30 cellular contexts compared by ENCODE assay signal in the genomic region with DNA sequence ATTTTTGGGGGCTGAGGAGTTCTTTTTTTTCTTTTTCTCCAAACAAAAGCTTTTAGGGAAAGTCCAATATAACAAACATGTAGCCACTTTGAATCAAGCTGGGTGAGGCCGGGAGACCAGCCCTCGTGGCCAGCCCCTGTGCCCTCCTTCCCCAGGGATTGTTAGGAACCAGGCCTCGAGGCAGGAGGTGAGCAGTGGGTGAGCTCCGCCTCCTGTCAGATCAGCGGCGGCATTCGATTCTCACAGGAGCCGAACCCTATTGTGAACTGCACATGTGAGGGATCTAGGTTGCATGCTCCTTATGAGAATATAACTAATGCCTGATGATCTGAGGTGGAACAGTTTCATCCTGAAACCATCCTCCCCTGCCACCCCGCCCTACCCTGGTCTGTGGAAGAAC. TPM values are rescaled to one million over a fixed set of nuclear protein-coding genes. Genes with fewer than 3 reads are reported as not detected.
"Had no signal": no experiment of that assay in that cellular context is flagged by ENCODE, and none has a peak within 500 bp of the region (broad histone marks: within the 10 kb centered on the region; RNA-seq: fewer than 3 reads in every experiment).

No MANE protein-coding gene starts in this region.

- ATAC-seq: activated naive CD4-positive, alpha-beta T cell treated with anti-CD3 and anti-CD28 coated beads, Interleukin-2, amount 50 U/mL, for 72 hours; activated naive CD8-positive, alpha-beta T cell treated with anti-CD3 and anti-CD28 coated beads, Interleukin-2, amount 50 U/mL, for 24 hours; activated T-cell treated with anti-CD3 and anti-CD28 coated beads, Interleukin-2, amount 50 U/mL, for 4 hours; Panc1; Right ventricle myocardium inferior; T-cell had no signal

- H3K4me1 Mint-ChIP-seq: activated B cell treated with CpG ODN at 0.5 μM for 24 hours; activated CD4-positive, alpha-beta memory T cell treated with anti-CD3 and anti-CD28 coated beads, Interleukin-2, amount 10 ng/mL, durations not matched to agents 7 days and 5 days; activated CD4-positive, alpha-beta T cell treated with anti-CD3 and anti-CD28 coated beads, Interleukin-2, amount 10 ng/mL, durations not matched to agents 24 days and 14 days; activated naive CD8-positive, alpha-beta T cell treated with anti-CD3 and anti-CD28 coated beads, Interleukin-2, amount 50 U/mL, for 24 hours; brain; T-cell had no signal

- H3K27me3 Mint-ChIP-seq: activated B cell treated with CpG ODN at 0.5 μM for 24 hours; activated CD4-positive, alpha-beta memory T cell treated with anti-CD3 and anti-CD28 coated beads, Interleukin-2, amount 10 ng/mL, durations not matched to agents 7 days and 5 days; activated CD4-positive, alpha-beta T cell treated with anti-CD3 and anti-CD28 coated beads, Interleukin-2, amount 10 ng/mL, durations not matched to agents 24 days and 14 days; activated naive CD8-positive, alpha-beta T cell treated with anti-CD3 and anti-CD28 coated beads, Interleukin-2, amount 50 U/mL, for 24 hours; brain; T-cell had no signal

- DNase-seq: activated B cell treated with CpG ODN at 0.5 μM for 24 hours; activated CD4-positive, alpha-beta memory T cell treated with anti-CD3 and anti-CD28 coated beads, Interleukin-2, amount 10 ng/mL, durations not matched to agents 7 days and 5 days; activated CD4-positive, alpha-beta T cell treated with anti-CD3 and anti-CD28 coated beads for 1 hour; activated CD4-positive, alpha-beta T cell treated with anti-CD3 and anti-CD28 coated beads, Interleukin-2, amount 10 ng/mL, durations not matched to agents 24 days and 14 days; activated effector memory CD4-positive, alpha-beta T cell treated with anti-CD3 and anti-CD28 coated beads, Interleukin-2, amount 50 U/mL, for 16 hours; activated naive CD4-positive, alpha-beta T cell treated with Interleukin-2 at 50 U/mL for 16 hours; activated naive CD8-positive, alpha-beta T cell treated with anti-CD3 and anti-CD28 coated beads, Interleukin-2, amount 50 U/mL, for 24 hours; activated T-cell treated with anti-CD3 and anti-CD28 coated beads, Interleukin-2, amount 50 U/mL, for 4 hours; amygdala; MG63; MV-4-11; NCI-H1105; NCI-H1436; NCI-H1694 treated with DMSO at 0.1 percent for 48 hours; NCI-H2029 treated with DMSO at 0.1 percent for 48 hours; NCI-H510A treated with DMSO at 0.1 percent for 48 hours; NCI-H69; NK-92 treated with Interleukin-12 subunit alpha and Interleukin-12 subunit beta, amount 100 ng/mL, for 24 hours; OCI-M1; RPMI8226; T-cell; T-helper 2 cell; T1000 had no signal

- H3K9me3 ChIP-seq: MG63 had no signal

- H3K4me3 Mint-ChIP-seq: activated B cell treated with CpG ODN at 0.5 μM for 24 hours; activated CD4-positive, alpha-beta memory T cell treated with anti-CD3 and anti-CD28 coated beads, Interleukin-2, amount 10 ng/mL, durations not matched to agents 7 days and 5 days; activated CD4-positive, alpha-beta T cell treated with anti-CD3 and anti-CD28 coated beads, Interleukin-2, amount 10 ng/mL, durations not matched to agents 24 days and 14 days; activated naive CD8-positive, alpha-beta T cell treated with anti-CD3 and anti-CD28 coated beads, Interleukin-2, amount 50 U/mL, for 24 hours; activated T-cell treated with anti-CD3 and anti-CD28 coated beads, Interleukin-2, amount 50 U/mL, for 4 hours; brain; T-cell had no signal

- H3K27me3 ChIP-seq: MG63 had no signal

- H3K36me3 Mint-ChIP-seq: activated naive CD4-positive, alpha-beta T cell treated with anti-CD3 and anti-CD28 coated beads, Interleukin-2, amount 50 U/mL, for 72 hours had no signal

- H3K9ac ChIP-seq: KMS-11 had no signal

- H3K27ac Mint-ChIP-seq: activated B cell treated with CpG ODN at 0.5 μM for 24 hours; activated CD4-positive, alpha-beta memory T cell treated with anti-CD3 and anti-CD28 coated beads, Interleukin-2, amount 10 ng/mL, durations not matched to agents 7 days and 5 days; activated CD4-positive, alpha-beta T cell treated with anti-CD3 and anti-CD28 coated beads, Interleukin-2, amount 10 ng/mL, durations not matched to agents 24 days and 14 days; activated naive CD8-positive, alpha-beta T cell treated with anti-CD3 and anti-CD28 coated beads, Interleukin-2, amount 50 U/mL, for 24 hours; brain; T-cell had no signal

- H3K27ac ChIP-seq: KMS-11, SK-N-MC had no signal

- H3K9me3 Mint-ChIP-seq: activated CD4-positive, alpha-beta memory T cell treated with anti-CD3 and anti-CD28 coated beads, Interleukin-2, amount 10 ng/mL, durations not matched to agents 7 days and 5 days; activated CD4-positive, alpha-beta T cell treated with anti-CD3 and anti-CD28 coated beads, Interleukin-2, amount 10 ng/mL, durations not matched to agents 24 days and 14 days; activated naive CD4-positive, alpha-beta T cell treated with anti-CD3 and anti-CD28 coated beads, Interleukin-2, amount 50 U/mL, for 72 hours; activated naive CD8-positive, alpha-beta T cell treated with anti-CD3 and anti-CD28 coated beads, Interleukin-2, amount 50 U/mL, for 24 hours; activated T-cell treated with anti-CD3 and anti-CD28 coated beads, Interleukin-2, amount 50 U/mL, for 4 hours had no signal

- H3K4me3 ChIP-seq: MG63, SK-N-MC had no signal

RNA-seq across cellular contexts. Expression of a gene that starts 41.8 kb away (rescaled TPM):
- total RNA-seq: astrocyte, Right ventricle myocardium inferior had no signal
